Comparison of ENCODE assay signal across 24 cellular contexts in the genomic region with DNA sequence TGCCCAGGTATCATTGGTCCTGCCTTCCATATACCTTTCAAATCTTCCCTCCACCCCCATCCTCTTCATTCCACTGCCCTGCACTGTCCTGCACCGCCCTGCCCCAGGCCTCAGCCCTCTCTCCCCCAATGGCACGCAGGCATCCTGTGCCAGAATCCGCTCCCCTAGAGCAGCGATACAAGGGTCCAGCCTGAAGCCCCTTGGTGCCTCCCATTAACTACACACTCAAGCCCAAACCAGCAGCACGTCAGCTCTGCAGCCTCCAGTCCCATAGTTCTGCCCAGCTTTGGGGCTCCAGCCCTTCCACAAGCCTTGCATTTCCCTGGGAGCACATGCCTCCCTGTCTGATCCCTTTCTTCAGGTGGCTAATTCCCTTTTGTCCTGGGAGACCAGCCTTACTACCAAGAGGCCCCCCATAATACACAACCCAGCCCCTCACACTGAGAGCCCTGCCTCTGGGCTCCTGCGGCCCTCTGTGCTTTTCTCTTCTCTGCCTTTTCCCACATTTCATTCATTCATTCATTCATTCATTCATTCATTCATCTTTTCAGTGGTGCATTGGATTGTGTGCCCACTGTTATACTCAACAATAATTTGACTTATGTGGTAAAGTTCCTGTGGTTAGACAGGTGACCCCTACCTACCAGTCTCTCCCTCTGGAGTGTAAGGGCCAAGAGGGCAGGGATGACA. TPM values are rescaled to one million over a fixed set of nuclear protein-coding genes. Genes with fewer than 3 reads are reported as not detected.
DNase-seq lines count a peak whose midpoint lies in the region; ATAC-seq, FAIRE-seq and TF ChIP-seq lines count a peak whose summit lies in the region.
"Had no signal": no experiment of that assay in that cellular context is flagged by ENCODE, and none has a peak within 500 bp of the region (broad histone marks: within the 10 kb centered on the region; RNA-seq: fewer than 3 reads in every experiment).

No MANE protein-coding gene starts in this region.

- no peaks in the 10 kb centered on the region for H3K9me3 Mint-ChIP-seq in type B pancreatic cell

- TF ChIP-seq EP300 in GM12878 (IDR thresholded peaks at IDR 0.05; ENCODE audit: borderline replicate concordance in 1 of 2, control insufficient read depth in 1 of 2, low read depth in 2 of 2, low read length in 2 of 2), result no peak

- no peaks in the 10 kb centered on the region for H3K36me3 Mint-ChIP-seq in type B pancreatic cell

- H3K4me3 Mint-ChIP-seq in type B pancreatic cell, result no peak overlapping the region

- H3K27ac ChIP-seq in GM12878 (ENCODE audit: control insufficient read depth, insufficient read depth) (no peak overlapping the region), lung (ENCODE audit: low read depth in 1 of 2, low read length in 1 of 2) (no peak overlapping the region)
- H3K27ac ChIP-seq: PC-9 had no signal

- no TSS peak for BruUV-seq in GM12878 (replicated peaks; lab: Mats Ljungman, UMichigan)

- CTCF ChIA-PET in GM12878 (lab: Yijun Ruan, JAX), result interaction anchor here (1.1 to 1.8 kb wide), 4 partner anchors 20 to 72 kb away, joined by 5 to 10 read pairs (median 7); no protein-coding TSS in a partner anchor

- no peak for TF ChIP-seq POLR2A in GM12878 (IDR thresholded peaks at IDR 0.05; ENCODE audit: low read depth, low read length)

- TF ChIP-seq CTCF in GM12878 (IDR thresholded peaks at IDR 0.05 in 2 of 3, conservative IDR thresholded peaks at IDR 0.05 in 1 of 3; ENCODE audit: control insufficient read depth in 2 of 3, extremely low read depth in 1 of 3, insufficient read depth in 1 of 3, low read depth in 3 of 3, low read length in 3 of 3) (no peak), lung (IDR thresholded peaks at IDR 0.05; ENCODE audit: control extremely low read depth, extremely low read depth) (no peak), type B pancreatic cell (conservative IDR thresholded peaks at IDR 0.05) (no peak)

- POLR2A ChIA-PET in GM12878 (lab: Charles Lee), result no interaction called here

- H3K27ac Mint-ChIP-seq in type B pancreatic cell, result no peak overlapping the region

- H3K9ac ChIP-seq in GM12878 (ENCODE audit: control insufficient read depth, insufficient read depth, low read length), result no peak overlapping the region

- H4K20me1 ChIP-seq in GM12878 (ENCODE audit: control insufficient read depth, insufficient read depth), result no peaks in the 10 kb centered on the region

- H3K4me2 ChIP-seq in GM12878 (ENCODE audit: control insufficient read depth, insufficient read depth), result no peak overlapping the region
- H3K4me2 ChIP-seq: PC-9 had no signal

- FAIRE-seq in GM12878 (lab: Jason Lieb, UNC), result no peak
- FAIRE-seq: GM12892, GM19239 had no signal

- intact Hi-C loops in Right ventricle myocardium inferior (cut with DNase I), result loop anchor here (10.0 kb wide), 1 partner anchor 273 kb away; no protein-coding TSS in a partner anchor
- intact Hi-C loops in left ventricle myocardium superior (cut with micrococcal nuclease), result no loop called here
- intact Hi-C loops in GM12878 (cut with micrococcal nuclease; ENCODE audit: unreplicated experiment), result no loop called here

- ATAC-seq in Right ventricle myocardium inferior (peak; percentile 10), left ventricle myocardium superior (no peak), GM12878 (no peak), lung (ENCODE audit: insufficient read depth, low FRiP score) (no peak)
- ATAC-seq: HCT116 had no signal

- H3K79me2 ChIP-seq in GM12878 (ENCODE audit: control insufficient read depth, insufficient read depth, low read length), result no peaks in the 10 kb centered on the region

- H3K4me3 ChIP-seq in GM12878 (no peak overlapping the region), lung (no peak overlapping the region)
- H3K4me3 ChIP-seq: PC-9 had no signal

- no peaks in the 10 kb centered on the region; the same call in 2 of the 3 replicates for H3K9me3 ChIP-seq in GM12878 (replicated peaks; ENCODE audit: control insufficient read depth, insufficient read depth, low read length)
- no peaks in the 10 kb centered on the region for H3K9me3 ChIP-seq in lung (ENCODE audit: control insufficient read depth in 2 of 2, insufficient read depth in 1 of 2, low read length in 1 of 2)

- RAD21 ChIA-PET in GM12878 (lab: Charles Lee; ENCODE audit: unreplicated experiment), result no interaction called here

- in situ Hi-C loops in GM12878 (cut with MboI), result no loop called here

- H2AFZ ChIP-seq in GM12878 (ENCODE audit: control insufficient read depth, low read depth, low read length), result no peak overlapping the region
- H2AFZ ChIP-seq: PC-9 had no signal

- H3K36me3 ChIP-seq in GM12878 (ENCODE audit: control insufficient read depth in 2 of 2, insufficient read depth in 2 of 2, low read length in 1 of 2) (no peaks in the 10 kb centered on the region), lung (ENCODE audit: control insufficient read depth in 2 of 2, insufficient read depth in 2 of 2, low read length in 2 of 2) (no peaks in the 10 kb centered on the region)

- SMC1A ChIA-PET in GM12878 (lab: Charles Lee; ENCODE audit: uncharacterized antibody, unreplicated experiment), result interaction anchor here (1.0 to 1.3 kb wide), 3 partner anchors 8 to 66 kb away, joined by 3 to 4 read pairs (median 4); no protein-coding TSS in a partner anchor

- no peaks in the 10 kb centered on the region for H3K4me1 ChIP-seq in GM12878 (ENCODE audit: control insufficient read depth, insufficient read depth, low read length)
- peaks cover 0 to 7% of the 10 kb centered on the region in 2 donors for H3K4me1 ChIP-seq in lung (ENCODE audit: control insufficient read depth in 2 of 2, insufficient read depth in 2 of 2, low read length in 2 of 2)

- WGBS in GM12878 (ENCODE audit: insufficient coverage, insufficient replicate concordance, low lambda C conversion rate, missing lambda C conversion rate), result 16% methylated on average over 6 of the region's 6 CpGs
- WGBS in lung, 2 donors, result 95 to 97% methylated on average over 6 of the region's 6 CpGs

- peaks cover 19% of the 10 kb centered on the region for H3K27me3 Mint-ChIP-seq in type B pancreatic cell

- DNase-seq in Right ventricle myocardium inferior (ENCODE audit: missing footprints) (no peak), left ventricle myocardium superior (no peak), GM12878 (ENCODE audit: low read depth, low spot score) (no peak), lung (ENCODE audit: low spot score) (peak; percentile 25), type B pancreatic cell (ENCODE audit: extremely low spot score, unreplicated experiment) (peak; percentile 45), NCI-H2029 (lab: John Stamatoyannopoulos, UW) (no peak), glomerular visceral epithelial cell (ENCODE audit: extremely low spot score) (no peak)
- DNase-seq: 8988T; Calu3; DMS79 treated with DMSO at 0.1 percent for 48 hours; KG1; MM.1S; NCI-H2029 treated with DMSO at 0.1 percent for 48 hours; NCI-H446 treated with DMSO at 0.1 percent for 48 hours; NCI-H526; NCI-H82; NK-92 treated with Interleukin-12 subunit alpha and Interleukin-12 subunit beta, amount 100 ng/mL, for 24 hours; PC-9; SHP77 had no signal

- no peak for TF ChIP-seq RAD21 in GM12878 (IDR thresholded peaks at IDR 0.05; ENCODE audit: insufficient read depth, low read depth, low read length)

- H3K27me3 ChIP-seq in GM12878 (replicated peaks in 1 of 2; ENCODE audit: control insufficient read depth in 2 of 2, insufficient read depth in 2 of 2, low read length in 1 of 2) (no peaks in the 10 kb centered on the region), lung (ENCODE audit: control insufficient read depth, insufficient read depth) (no peaks in the 10 kb centered on the region)

- no peaks in the 10 kb centered on the region for H3K4me1 Mint-ChIP-seq in type B pancreatic cell (ENCODE audit: unreplicated experiment)

RNA-seq across cellular contexts. Expression of gene DLX3, which starts 26.8 kb away (rescaled TPM):
- total RNA-seq in Right ventricle myocardium inferior (not detected), left ventricle myocardium superior (not detected), GM12878 (2014; rRNA removed) (not detected in 2 replicates), GM12878 (2014; rRNA removed; fragmentation: Illumina TruSeq; extraction: Trizol) (not detected in 2 replicates), GM12878 (2021) (not detected in 2 replicates), lung (1 to 10 TPM in 1 of 2 donors, under 1 TPM in 1; 0.52 to 1.3 TPM), type B pancreatic cell (ENCODE audit: low replicate concordance) (15.9 and 16.7 TPM in 2 replicates)
- total RNA-seq in GM12878 (2013; cell fraction: nucleolus; rRNA removed), result not detected in 2 replicates
- polyA plus RNA-seq in GM12878 (2011; ENCODE audit: low read depth), result not detected
- polyA plus RNA-seq in GM12878 (2011; rRNA removed) (not detected in 2 replicates), GM12878 (2014; fragmentation: Illumina TruSeq; extraction: Trizol) (not detected in 2 replicates), GM12878 (2014; fragmentation: Nextera tagmentation; extraction: Ambion mirVana) (not detected), GM12878 (2014; rRNA removed) (not detected in 2 replicates), GM12878 (2016; fragmentation: Nextera tagmentation; extraction: Ambion mirVana) (not detected), lung (under 1 TPM; 0.17 to 0.77 TPM)
- polyA plus RNA-seq in GM12878 (2011; cell fraction: cytosol; rRNA removed), result not detected in 2 replicates
- polyA plus RNA-seq in GM12878 (2011; cell fraction: nucleus; rRNA removed), result not detected in 2 replicates
- polyA plus RNA-seq in GM12878 (2012), result not detected in 2 replicates
- not detected in 2 replicates for polyA minus RNA-seq in GM12878 (2011; rRNA and poly(A)+ RNA removed)
- not detected in 2 replicates for polyA minus RNA-seq in GM12878 (2011; cell fraction: cytosol; rRNA and poly(A)+ RNA removed)
- not detected in 2 replicates for polyA minus RNA-seq in GM12878 (2011; cell fraction: nucleus; rRNA and poly(A)+ RNA removed)
- total RNA-seq: Calu3, RPMI7951, SK-MEL-5 had no signal

RNA-seq across cellular contexts. Expression of gene ITGA3, which starts 34.1 kb away (rescaled TPM):
- 16.4 TPM for total RNA-seq in Right ventricle myocardium inferior
- total RNA-seq in left ventricle myocardium superior, result 16.5 TPM
- total RNA-seq in GM12878 (2013; cell fraction: nucleolus; rRNA removed), result 22.3 and 23.3 TPM in 2 replicates
- 10.3 and 13.4 TPM in 2 replicates for total RNA-seq in GM12878 (2014; rRNA removed)
- total RNA-seq in GM12878 (2014; rRNA removed; fragmentation: Illumina TruSeq; extraction: Trizol), result 6.6 and 6.9 TPM in 2 replicates
- total RNA-seq in GM12878 (2021), result 12.5 and 14.3 TPM in 2 replicates
- polyA plus RNA-seq in GM12878 (2011; ENCODE audit: low read depth), result 1.8 TPM
- polyA plus RNA-seq in GM12878 (2011; rRNA removed), result 4.3 and 6.9 TPM in 2 replicates
- polyA plus RNA-seq in GM12878 (2011; cell fraction: cytosol; rRNA removed), result 10.9 and 12.4 TPM in 2 replicates
- polyA plus RNA-seq in GM12878 (2011; cell fraction: nucleus; rRNA removed), result 28.4 and 35.6 TPM in 2 replicates
- 3.0 and 3.2 TPM in 2 replicates for polyA plus RNA-seq in GM12878 (2012)
- 3.8 and 6.6 TPM in 2 replicates for polyA plus RNA-seq in GM12878 (2014; fragmentation: Illumina TruSeq; extraction: Trizol)
- under 1 TPM; 0.29 to 0.86 TPM for polyA plus RNA-seq in GM12878 (2014; fragmentation: Nextera tagmentation; extraction: Ambion mirVana)
- 7.1 and 10.5 TPM in 2 replicates for polyA plus RNA-seq in GM12878 (2014; rRNA removed)
- polyA plus RNA-seq in GM12878 (2016; fragmentation: Nextera tagmentation; extraction: Ambion mirVana), result 1 to 10 TPM; 4.0 to 4.6 TPM
- 15.2 and 22.9 TPM in 2 replicates for polyA minus RNA-seq in GM12878 (2011; rRNA and poly(A)+ RNA removed)
- polyA minus RNA-seq in GM12878 (2011; cell fraction: cytosol; rRNA and poly(A)+ RNA removed), result 12.0 and 17.7 TPM in 2 replicates
- polyA minus RNA-seq in GM12878 (2011; cell fraction: nucleus; rRNA and poly(A)+ RNA removed), result 20.2 and 36.4 TPM in 2 replicates
- 100 to 1,000 TPM; 142 to 204 TPM for total RNA-seq in lung
- 100 to 1,000 TPM in 1 of 2 donors, 10 to 100 TPM in 1; 83.9 to 123 TPM for polyA plus RNA-seq in lung
- 20.3 and 27.3 TPM in 2 replicates for total RNA-seq in type B pancreatic cell (ENCODE audit: low replicate concordance)

RNA-seq across cellular contexts. Expression of gene DLX4, which starts 52.8 kb away (rescaled TPM):
- total RNA-seq in Right ventricle myocardium inferior, result not detected
- total RNA-seq in left ventricle myocardium superior, result not detected
- not detected in 2 replicates for total RNA-seq in GM12878 (2013; cell fraction: nucleolus; rRNA removed)
- 0.17 TPM in 1 of 2 replicates, not detected in the other for total RNA-seq in GM12878 (2014; rRNA removed)
- total RNA-seq in GM12878 (2014; rRNA removed; fragmentation: Illumina TruSeq; extraction: Trizol), result 0.09 TPM in 1 of 2 replicates, not detected in the other
- 0.23 and 0.43 TPM in 2 replicates for total RNA-seq in GM12878 (2021)
- not detected for polyA plus RNA-seq in GM12878 (2011; ENCODE audit: low read depth)
- 0.15 and 0.26 TPM in 2 replicates for polyA plus RNA-seq in GM12878 (2011; rRNA removed)
- 0.16 and 0.27 TPM in 2 replicates for polyA plus RNA-seq in GM12878 (2011; cell fraction: cytosol; rRNA removed)
- 3.0 and 3.2 TPM in 2 replicates for polyA plus RNA-seq in GM12878 (2011; cell fraction: nucleus; rRNA removed)
- polyA plus RNA-seq in GM12878 (2012), result 0.34 and 0.39 TPM in 2 replicates
- 0.13 and 0.24 TPM in 2 replicates for polyA plus RNA-seq in GM12878 (2014; fragmentation: Illumina TruSeq; extraction: Trizol)
- under 1 TPM; 0.05 to 0.09 TPM for polyA plus RNA-seq in GM12878 (2014; fragmentation: Nextera tagmentation; extraction: Ambion mirVana)
- polyA plus RNA-seq in GM12878 (2014; rRNA removed), result 0.29 and 0.43 TPM in 2 replicates
- under 1 TPM; 0.13 to 0.16 TPM for polyA plus RNA-seq in GM12878 (2016; fragmentation: Nextera tagmentation; extraction: Ambion mirVana)
- 0.21 TPM in 1 of 2 replicates, not detected in the other for polyA minus RNA-seq in GM12878 (2011; rRNA and poly(A)+ RNA removed)
- not detected in 2 replicates for polyA minus RNA-seq in GM12878 (2011; cell fraction: cytosol; rRNA and poly(A)+ RNA removed)
- not detected in 2 replicates for polyA minus RNA-seq in GM12878 (2011; cell fraction: nucleus; rRNA and poly(A)+ RNA removed)
- 1 to 10 TPM in 1 of 2 donors, under 1 TPM in 1; 0.51 to 2.2 TPM for total RNA-seq in lung
- polyA plus RNA-seq in lung, result under 1 TPM; 0.45 to 0.93 TPM
- total RNA-seq in type B pancreatic cell (ENCODE audit: low replicate concordance), result 3.1 and 10.4 TPM in 2 replicates
- total RNA-seq: RPMI7951 had no signal

Comparison
In these comparisons a context has a peak if more than half of its experiments do, and no peak if none do; other contexts are left out.
1. DNase-seq: peak in lung (single experiment) and type B pancreatic cell (single experiment); none in Right ventricle myocardium inferior (single experiment), left ventricle myocardium superior (single experiment), GM12878 (single experiment), NCI-H2029 (single experiment) and glomerular visceral epithelial cell (single experiment).